ENCODE assay signal across 24 cellular contexts in genomic region chrX:44101300-44101699, GRCh38.
DNase-seq lines count a peak whose midpoint lies in the region; ATAC-seq and TF ChIP-seq lines count a peak whose summit lies in the region.
"Had no signal": no experiment of that assay in that cellular context is flagged by ENCODE, and none has a peak within 500 bp of the region (broad histone marks: within the 10 kb centered on the region; RNA-seq: fewer than 3 reads in every experiment).

No MANE protein-coding gene starts in this region.

- POLR2A ChIA-PET in RWPE1 (lab: Yijun Ruan, JAX; ENCODE audit: low non-redundant PET), result interaction anchor here (0.6 kb wide), 1 partner anchor 233 kb away, joined by 3 read pairs; no protein-coding TSS in a partner anchor

- no peak overlapping the region for H3K4me3 Mint-ChIP-seq in activated T-helper 1 cell treated with anti-CD3 and anti-CD28 coated beads, Interleukin-12 subunit alpha, Interleukin-12 subunit beta, Interleukin-2, Interleukin-4 antibody, amounts not matched to agents 30 ng/mL and 10 ng/mL and 1 ng/mL, durations not matched to agents 14 hours and 24 hours and 36 hours
- H3K4me3 Mint-ChIP-seq: CD8-positive, alpha-beta T cell had no signal

- H3K27ac Mint-ChIP-seq in activated T-helper 1 cell treated with anti-CD3 and anti-CD28 coated beads, Interleukin-12 subunit alpha, Interleukin-12 subunit beta, Interleukin-2, Interleukin-4 antibody, amounts not matched to agents 30 ng/mL and 10 ng/mL and 1 ng/mL, durations not matched to agents 14 hours and 24 hours and 36 hours, result no peak overlapping the region
- H3K27ac Mint-ChIP-seq: CD8-positive, alpha-beta T cell had no signal

- H3K27ac ChIP-seq in RWPE1, result no peak overlapping the region

- ATAC-seq in esophagus mucosa, result peak; percentile 41
- ATAC-seq in left colon, result peak; percentile 66
- ATAC-seq in GM21526 (IDR thresholded peaks at IDR 0.05; ENCODE audit: low FRiP score, unreplicated experiment), result no peak
- ATAC-seq: CD8-positive, alpha-beta T cell; GM12878 had no signal

- H3K36me3 Mint-ChIP-seq in activated T-helper 1 cell treated with anti-CD3 and anti-CD28 coated beads, Interleukin-12 subunit alpha, Interleukin-12 subunit beta, Interleukin-2, Interleukin-4 antibody, amounts not matched to agents 30 ng/mL and 10 ng/mL and 1 ng/mL, durations not matched to agents 14 hours and 24 hours and 36 hours (ENCODE audit: low read depth), result no peaks in the 10 kb centered on the region
- H3K36me3 Mint-ChIP-seq: CD8-positive, alpha-beta T cell had no signal

- DNase-seq in CD1c-positive myeloid dendritic cell (ENCODE audit: extremely low spot score), result peak; percentile 2
- DNase-seq in RWPE1 (ENCODE audit: low spot score), result peak; percentile 1
- DNase-seq in left colon, result peak in 1 of 2 donors; percentile 6
- DNase-seq in occipital lobe (lab: John Stamatoyannopoulos, UW), result no peak
- DNase-seq in activated T-helper 1 cell treated with anti-CD3 and anti-CD28 coated beads, Interleukin-12 subunit alpha, Interleukin-12 subunit beta, Interleukin-2, Interleukin-4 antibody, amounts not matched to agents 30 ng/mL and 10 ng/mL and 1 ng/mL, durations not matched to agents 14 hours and 24 hours and 36 hours (ENCODE audit: low spot score), result no peak
- DNase-seq in T-helper 1 cell, result no peak
- DNase-seq: C1 segment of cervical spinal cord; Caco-2; CD8-positive, alpha-beta T cell; EL; GDM1; MG63; NCI-H1417; NCI-H1694; NCI-H2029 treated with DMSO at 0.1 percent for 48 hours; NCI-H446 treated with DMSO at 0.1 percent for 48 hours; NCI-H526; NCI-H82; NK-92 treated with Interleukin-12 subunit alpha and Interleukin-12 subunit beta, amount 100 ng/mL, for 24 hours; RPMI8226; SHP77 had no signal

- no peaks in the 10 kb centered on the region for H3K4me1 Mint-ChIP-seq in activated T-helper 1 cell treated with anti-CD3 and anti-CD28 coated beads, Interleukin-12 subunit alpha, Interleukin-12 subunit beta, Interleukin-2, Interleukin-4 antibody, amounts not matched to agents 30 ng/mL and 10 ng/mL and 1 ng/mL, durations not matched to agents 14 hours and 24 hours and 36 hours (ENCODE audit: low read depth)

- CTCF ChIA-PET in RWPE1 (lab: Yijun Ruan, JAX), result interaction anchor here (0.6 kb wide), 1 partner anchor 1066 kb away, joined by 3 read pairs; no protein-coding TSS in a partner anchor

- no peaks in the 10 kb centered on the region for H3K9me3 Mint-ChIP-seq in activated T-helper 1 cell treated with anti-CD3 and anti-CD28 coated beads, Interleukin-12 subunit alpha, Interleukin-12 subunit beta, Interleukin-2, Interleukin-4 antibody, amounts not matched to agents 30 ng/mL and 10 ng/mL and 1 ng/mL, durations not matched to agents 14 hours and 24 hours and 36 hours
- H3K9me3 Mint-ChIP-seq: CD8-positive, alpha-beta T cell had no signal

- TF ChIP-seq CTCF in RWPE1 (conservative IDR thresholded peaks at IDR 0.05; ENCODE audit: low read depth), result no peak

- intact Hi-C loops in left colon (cut with DNase I, micrococcal nuclease), result no loop called here
- intact Hi-C loops in activated T-helper 1 cell treated with anti-CD3 and anti-CD28 coated beads, Interleukin-12 subunit alpha, Interleukin-12 subunit beta, Interleukin-2, Interleukin-4 antibody, amounts not matched to agents 30 ng/mL and 10 ng/mL and 1 ng/mL, durations not matched to agents 14 hours and 24 hours and 36 hours (cut with micrococcal nuclease), result no loop called here

- no peaks in the 10 kb centered on the region for H3K27me3 Mint-ChIP-seq in activated T-helper 1 cell treated with anti-CD3 and anti-CD28 coated beads, Interleukin-12 subunit alpha, Interleukin-12 subunit beta, Interleukin-2, Interleukin-4 antibody, amounts not matched to agents 30 ng/mL and 10 ng/mL and 1 ng/mL, durations not matched to agents 14 hours and 24 hours and 36 hours (ENCODE audit: insufficient read depth)

Comparison
In these comparisons a context has a peak if more than half of its experiments do, and no peak if none do; other contexts are left out.
1. DNase-seq: peak in CD1c-positive myeloid dendritic cell (single experiment) and RWPE1 (single experiment); none in occipital lobe (single experiment), activated T-helper 1 cell treated with anti-CD3 and anti-CD28 coated beads, Interleukin-12 subunit alpha, Interleukin-12 subunit beta, Interleukin-2, Interleukin-4 antibody, amounts not matched to agents 30 ng/mL and 10 ng/mL and 1 ng/mL, durations not matched to agents 14 hours and 24 hours and 36 hours (single experiment) and T-helper 1 cell (0 of 5).